25 cellular contexts compared by ENCODE assay signal in genomic region chr21:21196848-21197247, GRCh38.
"Had no signal": no experiment of that assay in that cellular context is flagged by ENCODE, and none has a peak within 500 bp of the region (broad histone marks: within the 10 kb centered on the region; RNA-seq: fewer than 3 reads in every experiment).

No MANE protein-coding gene starts in this region.

- H3K36me3 Mint-ChIP-seq: activated CD8-positive, alpha-beta memory T cell treated with anti-CD3 and anti-CD28 coated beads, Interleukin-2, amount 10 ng/mL, durations not matched to agents 7 days and 5 days; activated naive CD8-positive, alpha-beta T cell; T-cell had no signal

- H3K27me3 ChIP-seq: brain microvascular endothelial cell, cardiac muscle cell, MG63 had no signal

- H3K4me3 ChIP-seq: cardiac muscle cell, MG63 had no signal

- DNase-seq: activated B cell treated with CpG ODN at 0.5 μM for 24 hours; activated CD4-positive, alpha-beta T cell treated with anti-CD3 and anti-CD28 coated beads for 1 hour; activated CD4-positive, alpha-beta T cell treated with anti-CD3 and anti-CD28 coated beads, Interleukin-2, amount 10 ng/mL, durations not matched to agents 24 days and 14 days; activated CD4-positive, alpha-beta T cell treated with anti-CD3 and anti-CD28 coated beads, Interleukin-2, amount 50 U/mL, for 48 hours; activated CD8-positive, alpha-beta memory T cell treated with anti-CD3 and anti-CD28 coated beads, Interleukin-2, amount 10 ng/mL, durations not matched to agents 7 days and 5 days; activated effector memory CD4-positive, alpha-beta T cell treated with anti-CD3 and anti-CD28 coated beads, Interleukin-2, amount 50 U/mL, for 16 hours; activated naive CD4-positive, alpha-beta T cell treated with anti-CD3 and anti-CD28 coated beads for 36 hours; activated T-cell treated with anti-CD3 and anti-CD28 coated beads, Interleukin-2, amount 50 U/mL, for 24 hours; amygdala; brain microvascular endothelial cell; MG63; NCI-H1105 treated with DMSO at 0.1 percent for 48 hours; NCI-H1436 treated with DMSO at 0.1 percent for 48 hours; NCI-H187; NCI-H2081; NCI-H446 treated with DMSO at 0.1 percent for 48 hours; NCI-H524 treated with DMSO at 0.1 percent for 48 hours; NCI-H748 treated with DMSO at 0.1 percent for 48 hours; SHP77 treated with DMSO at 0.1 percent for 48 hours; T-cell; T-helper 2 cell; T1000 had no signal

- H3K27me3 Mint-ChIP-seq: activated B cell treated with CpG ODN at 0.5 μM for 24 hours; activated CD4-positive, alpha-beta T cell treated with anti-CD3 and anti-CD28 coated beads, Interleukin-2, amount 10 ng/mL, durations not matched to agents 24 days and 14 days; activated CD8-positive, alpha-beta memory T cell treated with anti-CD3 and anti-CD28 coated beads, Interleukin-2, amount 10 ng/mL, durations not matched to agents 7 days and 5 days; activated naive CD8-positive, alpha-beta T cell; activated T-cell treated with anti-CD3 and anti-CD28 coated beads, Interleukin-2, amount 50 U/mL, for 24 hours; T-cell had no signal

- H3K27ac ChIP-seq: cardiac muscle cell had no signal

- H3K36me3 ChIP-seq: brain microvascular endothelial cell, cardiac muscle cell had no signal

- ATAC-seq: activated CD8-positive, alpha-beta memory T cell treated with anti-CD3 and anti-CD28 coated beads, Interleukin-2, amount 10 ng/mL, durations not matched to agents 7 days and 5 days; T-cell had no signal

- H3K9me3 Mint-ChIP-seq: activated B cell treated with CpG ODN at 0.5 μM for 24 hours; activated naive CD4-positive, alpha-beta T cell treated with anti-CD3 and anti-CD28 coated beads for 36 hours; activated T-cell treated with anti-CD3 and anti-CD28 coated beads, Interleukin-2, amount 50 U/mL, for 24 hours; activated T-helper 1 cell treated with anti-CD3 and anti-CD28 coated beads, Interleukin-12 subunit alpha, Interleukin-12 subunit beta, Interleukin-2, Interleukin-4 antibody, amounts not matched to agents 30 ng/mL and 10 ng/mL and 1 ng/mL, durations not matched to agents 14 hours and 24 hours and 36 hours had no signal

- H3K27ac Mint-ChIP-seq: activated B cell treated with CpG ODN at 0.5 μM for 24 hours; activated CD8-positive, alpha-beta memory T cell treated with anti-CD3 and anti-CD28 coated beads, Interleukin-2, amount 10 ng/mL, durations not matched to agents 7 days and 5 days; activated naive CD4-positive, alpha-beta T cell treated with anti-CD3 and anti-CD28 coated beads for 36 hours; activated naive CD8-positive, alpha-beta T cell; activated T-cell treated with anti-CD3 and anti-CD28 coated beads, Interleukin-2, amount 50 U/mL, for 24 hours; activated T-helper 1 cell treated with anti-CD3 and anti-CD28 coated beads, Interleukin-12 subunit alpha, Interleukin-12 subunit beta, Interleukin-2, Interleukin-4 antibody, amounts not matched to agents 30 ng/mL and 10 ng/mL and 1 ng/mL, durations not matched to agents 14 hours and 24 hours and 36 hours; T-cell had no signal

- H3K4me3 Mint-ChIP-seq: activated B cell treated with CpG ODN at 0.5 μM for 24 hours; activated CD4-positive, alpha-beta T cell treated with anti-CD3 and anti-CD28 coated beads, Interleukin-2, amount 10 ng/mL, durations not matched to agents 24 days and 14 days; activated CD8-positive, alpha-beta memory T cell treated with anti-CD3 and anti-CD28 coated beads, Interleukin-2, amount 10 ng/mL, durations not matched to agents 7 days and 5 days; activated naive CD4-positive, alpha-beta T cell treated with anti-CD3 and anti-CD28 coated beads for 36 hours; activated naive CD8-positive, alpha-beta T cell; activated T-cell treated with anti-CD3 and anti-CD28 coated beads, Interleukin-2, amount 50 U/mL, for 24 hours; activated T-helper 1 cell treated with anti-CD3 and anti-CD28 coated beads, Interleukin-12 subunit alpha, Interleukin-12 subunit beta, Interleukin-2, Interleukin-4 antibody, amounts not matched to agents 30 ng/mL and 10 ng/mL and 1 ng/mL, durations not matched to agents 14 hours and 24 hours and 36 hours had no signal

- H3K9me3 ChIP-seq: MG63 had no signal
